In genomic region chr7:54615545-54615944, GRCh38 we compare ENCODE assay signal across 18 cellular contexts.
"Had no signal": no experiment of that assay in that cellular context is flagged by ENCODE, and none has a peak within 500 bp of the region (broad histone marks: within the 10 kb centered on the region; RNA-seq: fewer than 3 reads in every experiment).

No MANE protein-coding gene starts in this region.

- DNase-seq: activated CD4-positive, alpha-beta T cell treated with anti-CD3 and anti-CD28 coated beads, Interleukin-2, amount 10 ng/mL, durations not matched to agents 7 days and 5 days; activated naive CD4-positive, alpha-beta T cell treated with Interleukin-2 at 50 U/mL for 16 hours; activated T-cell treated with anti-CD3 and anti-CD28 coated beads for 4 hours; anterior cingulate cortex; caudate nucleus; foreskin fibroblast; midbrain; pancreas; sigmoid colon; stimulated activated CD4-positive, alpha-beta T cell treated with anti-CD3 and anti-CD28 coated beads, Interleukin-12 subunit alpha, Interleukin-12 subunit beta, amount 100 ng/mL, for 4 hours; stimulated activated CD4-positive, alpha-beta T cell treated with anti-CD3 and anti-CD28 coated beads, Interleukin-2, amount 100 ng/mL, for 48 hours; stimulated activated naive B cell treated with anti-CD40 and anti-IgM and Interleukin-4, amounts not matched to agents 10 μg/mL and 1 μg/mL and 100 μg/mL, for 72 hours; tibial artery; uterus had no signal

- ATAC-seq: activated T-helper 17 cell treated with anti-CD3 and anti-CD28 coated beads, Interleukin-2, amount 50 U/mL, for 72 hours; pancreas; stimulated activated naive B cell treated with anti-CD40 and anti-IgM and Interleukin-4, amounts not matched to agents 10 μg/mL and 1 μg/mL and 100 μg/mL, for 72 hours had no signal

- H3K4me1 ChIP-seq: esophagus muscularis mucosa, neural progenitor cell, pancreas, sigmoid colon, tibial artery, uterus had no signal

- H3K27me3 ChIP-seq: esophagus muscularis mucosa, neural progenitor cell, sigmoid colon, tibial artery, uterus had no signal

- H3K36me3 ChIP-seq: esophagus muscularis mucosa, neural progenitor cell, pancreas, sigmoid colon, tibial artery, uterus had no signal

- H3K9me3 ChIP-seq: esophagus muscularis mucosa, pancreas, sigmoid colon, tibial artery, uterus had no signal

- H3K27ac ChIP-seq: esophagus muscularis mucosa, neural progenitor cell, pancreas, sigmoid colon, tibial artery, uterus had no signal

- H3K4me3 ChIP-seq: esophagus muscularis mucosa, lung, neural progenitor cell, pancreas, sigmoid colon, tibial artery, uterus had no signal

- FAIRE-seq: pancreas had no signal
